Comparison of ENCODE assay signal across 12 cellular contexts in the genomic region with DNA sequence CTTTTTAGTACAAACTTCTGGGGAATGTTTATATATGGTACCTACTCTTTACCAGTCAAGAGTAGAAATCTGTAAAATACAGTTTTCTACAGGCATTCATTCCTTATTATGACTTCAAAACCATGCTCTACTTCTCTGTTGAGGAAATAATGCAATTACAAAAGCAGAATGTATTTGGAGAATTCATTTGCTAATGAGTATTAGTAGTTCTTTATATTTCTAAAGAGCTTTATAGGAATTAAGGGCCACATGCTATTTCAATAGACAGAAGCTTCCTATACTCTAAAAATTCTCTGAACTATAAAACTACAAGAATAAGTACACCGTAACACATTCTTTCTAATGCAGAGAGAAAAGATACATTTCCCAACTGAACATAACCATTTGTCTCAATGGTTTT.
"Had no signal": no experiment of that assay in that cellular context is flagged by ENCODE, and none has a peak within 500 bp of the region (broad histone marks: within the 10 kb centered on the region; RNA-seq: fewer than 3 reads in every experiment).

No MANE protein-coding gene starts in this region.

- ATAC-seq: HCT116, HepG2 had no signal

- H3K27me3 Mint-ChIP-seq: IgD-negative memory B cell had no signal

- H3K9me3 ChIP-seq: HAP-1 had no signal

- DNase-seq: GM23248, H7, HFFc6, Karpas-422, KBM-7 had no signal

- FAIRE-seq: H1, HepG2 had no signal

- H3K4me3 ChIP-seq: GM23248, HAP-1 had no signal

- H3K27ac ChIP-seq: GM23248, HL-60, KMS-11 had no signal

- H3K4me2 ChIP-seq: KMS-11 had no signal

- H3K27ac Mint-ChIP-seq: HFFc6, IgD-negative memory B cell had no signal

- H2AFZ ChIP-seq: GM23248 had no signal

- H3K9ac ChIP-seq: GM23248, KMS-11 had no signal

- H3K9me3 Mint-ChIP-seq: HFFc6, IgD-negative memory B cell had no signal

- H3K4me3 Mint-ChIP-seq: HFFc6, IgD-negative memory B cell had no signal
